In the genomic region with DNA sequence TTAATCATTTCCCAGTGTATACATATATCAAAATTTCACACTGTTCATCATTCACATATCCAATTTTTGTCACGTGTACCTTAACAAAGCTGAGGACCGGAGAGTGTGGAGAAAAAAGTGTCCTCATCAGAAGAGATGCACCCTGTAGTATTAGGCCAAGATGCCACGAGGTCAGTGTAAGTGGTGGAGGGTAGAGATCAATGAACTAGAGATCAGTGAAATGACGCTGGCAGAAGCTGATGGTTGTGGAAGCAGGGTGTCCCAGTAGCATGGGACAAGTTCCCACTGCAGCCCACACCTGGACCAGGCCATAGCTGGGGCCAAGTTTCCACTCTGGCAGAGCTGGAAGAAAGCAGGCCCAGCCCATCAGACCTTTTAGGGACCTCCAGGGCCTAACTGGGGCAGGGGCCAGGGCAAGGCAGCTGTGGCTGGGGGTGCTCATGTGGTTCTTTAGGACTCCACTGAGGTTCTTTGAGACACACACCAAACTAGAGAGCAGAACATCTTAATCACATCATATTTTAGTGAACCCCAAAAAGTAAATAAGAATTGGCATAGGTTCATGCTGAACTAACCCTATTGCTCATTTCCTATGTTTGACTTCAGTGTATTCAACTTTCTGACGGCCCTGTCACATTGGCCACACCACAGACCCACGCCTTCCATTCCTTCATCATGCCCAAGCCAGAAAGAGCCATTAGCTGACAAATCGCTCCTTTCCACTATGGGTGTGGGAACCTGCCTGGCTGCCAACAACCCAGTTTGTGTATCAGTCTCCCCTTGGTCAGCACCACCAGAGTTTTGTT, we compare ENCODE assay signal across 1 cellular context.
TF ChIP-seq lines count a peak whose summit lies in the region.

No MANE protein-coding gene starts in this region.

TF ChIP-seq in GM12878, 131 proteins besides CTCF, POLR2A, EP300 and RAD21:
- peak; percentile 39; the same call in 1 of the 2 replicates for TF ChIP-seq HDGF (IDR thresholded peaks at IDR 0.05)
- peak; percentile 67; the same call in 1 of the 3 replicates for TF ChIP-seq POU2F2 (IDR thresholded peaks at IDR 0.05; ENCODE audit: borderline replicate concordance, low read depth, low read length)
- TF ChIP-seq, protein P1, sequence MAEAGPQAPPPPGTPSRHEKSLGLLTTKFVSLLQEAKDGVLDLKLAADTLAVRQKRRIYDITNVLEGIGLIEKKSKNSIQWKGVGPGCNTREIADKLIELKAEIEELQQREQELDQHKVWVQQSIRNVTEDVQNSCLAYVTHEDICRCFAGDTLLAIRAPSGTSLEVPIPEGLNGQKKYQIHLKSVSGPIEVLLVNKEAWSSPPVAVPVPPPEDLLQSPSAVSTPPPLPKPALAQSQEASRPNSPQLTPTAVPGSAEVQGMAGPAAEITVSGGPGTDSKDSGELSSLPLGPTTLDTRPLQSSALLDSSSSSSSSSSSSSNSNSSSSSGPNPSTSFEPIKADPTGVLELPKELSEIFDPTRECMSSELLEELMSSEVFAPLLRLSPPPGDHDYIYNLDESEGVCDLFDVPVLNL (IDR thresholded peaks at IDR 0.05; ENCODE audit: low read depth, low read length) = no peak
- TF ChIP-seq SMAD5 (IDR thresholded peaks at IDR 0.05; ENCODE audit: low read depth) = peak; percentile 17; the same call in 1 of the 2 replicates
- TF ChIP-seq, protein P2, sequence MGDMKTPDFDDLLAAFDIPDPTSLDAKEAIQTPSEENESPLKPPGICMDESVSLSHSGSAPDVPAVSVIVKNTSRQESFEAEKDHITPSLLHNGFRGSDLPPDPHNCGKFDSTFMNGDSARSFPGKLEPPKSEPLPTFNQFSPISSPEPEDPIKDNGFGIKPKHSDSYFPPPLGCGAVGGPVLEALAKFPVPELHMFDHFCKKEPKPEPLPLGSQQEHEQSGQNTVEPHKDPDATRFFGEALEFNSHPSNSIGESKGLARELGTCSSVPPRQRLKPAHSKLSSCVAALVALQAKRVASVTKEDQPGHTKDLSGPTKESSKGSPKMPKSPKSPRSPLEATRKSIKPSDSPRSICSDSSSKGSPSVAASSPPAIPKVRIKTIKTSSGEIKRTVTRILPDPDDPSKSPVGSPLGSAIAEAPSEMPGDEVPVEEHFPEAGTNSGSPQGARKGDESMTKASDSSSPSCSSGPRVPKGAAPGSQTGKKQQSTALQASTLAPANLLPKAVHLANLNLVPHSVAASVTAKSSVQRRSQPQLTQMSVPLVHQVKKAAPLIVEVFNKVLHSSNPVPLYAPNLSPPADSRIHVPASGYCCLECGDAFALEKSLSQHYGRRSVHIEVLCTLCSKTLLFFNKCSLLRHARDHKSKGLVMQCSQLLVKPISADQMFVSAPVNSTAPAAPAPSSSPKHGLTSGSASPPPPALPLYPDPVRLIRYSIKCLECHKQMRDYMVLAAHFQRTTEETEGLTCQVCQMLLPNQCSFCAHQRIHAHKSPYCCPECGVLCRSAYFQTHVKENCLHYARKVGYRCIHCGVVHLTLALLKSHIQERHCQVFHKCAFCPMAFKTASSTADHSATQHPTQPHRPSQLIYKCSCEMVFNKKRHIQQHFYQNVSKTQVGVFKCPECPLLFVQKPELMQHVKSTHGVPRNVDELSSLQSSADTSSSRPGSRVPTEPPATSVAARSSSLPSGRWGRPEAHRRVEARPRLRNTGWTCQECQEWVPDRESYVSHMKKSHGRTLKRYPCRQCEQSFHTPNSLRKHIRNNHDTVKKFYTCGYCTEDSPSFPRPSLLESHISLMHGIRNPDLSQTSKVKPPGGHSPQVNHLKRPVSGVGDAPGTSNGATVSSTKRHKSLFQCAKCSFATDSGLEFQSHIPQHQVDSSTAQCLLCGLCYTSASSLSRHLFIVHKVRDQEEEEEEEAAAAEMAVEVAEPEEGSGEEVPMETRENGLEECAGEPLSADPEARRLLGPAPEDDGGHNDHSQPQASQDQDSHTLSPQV (IDR thresholded peaks at IDR 0.05) = 0 out of 2 replicates have a peak, but pooled peaks have one; percentile 57
- TF ChIP-seq, protein P3, sequence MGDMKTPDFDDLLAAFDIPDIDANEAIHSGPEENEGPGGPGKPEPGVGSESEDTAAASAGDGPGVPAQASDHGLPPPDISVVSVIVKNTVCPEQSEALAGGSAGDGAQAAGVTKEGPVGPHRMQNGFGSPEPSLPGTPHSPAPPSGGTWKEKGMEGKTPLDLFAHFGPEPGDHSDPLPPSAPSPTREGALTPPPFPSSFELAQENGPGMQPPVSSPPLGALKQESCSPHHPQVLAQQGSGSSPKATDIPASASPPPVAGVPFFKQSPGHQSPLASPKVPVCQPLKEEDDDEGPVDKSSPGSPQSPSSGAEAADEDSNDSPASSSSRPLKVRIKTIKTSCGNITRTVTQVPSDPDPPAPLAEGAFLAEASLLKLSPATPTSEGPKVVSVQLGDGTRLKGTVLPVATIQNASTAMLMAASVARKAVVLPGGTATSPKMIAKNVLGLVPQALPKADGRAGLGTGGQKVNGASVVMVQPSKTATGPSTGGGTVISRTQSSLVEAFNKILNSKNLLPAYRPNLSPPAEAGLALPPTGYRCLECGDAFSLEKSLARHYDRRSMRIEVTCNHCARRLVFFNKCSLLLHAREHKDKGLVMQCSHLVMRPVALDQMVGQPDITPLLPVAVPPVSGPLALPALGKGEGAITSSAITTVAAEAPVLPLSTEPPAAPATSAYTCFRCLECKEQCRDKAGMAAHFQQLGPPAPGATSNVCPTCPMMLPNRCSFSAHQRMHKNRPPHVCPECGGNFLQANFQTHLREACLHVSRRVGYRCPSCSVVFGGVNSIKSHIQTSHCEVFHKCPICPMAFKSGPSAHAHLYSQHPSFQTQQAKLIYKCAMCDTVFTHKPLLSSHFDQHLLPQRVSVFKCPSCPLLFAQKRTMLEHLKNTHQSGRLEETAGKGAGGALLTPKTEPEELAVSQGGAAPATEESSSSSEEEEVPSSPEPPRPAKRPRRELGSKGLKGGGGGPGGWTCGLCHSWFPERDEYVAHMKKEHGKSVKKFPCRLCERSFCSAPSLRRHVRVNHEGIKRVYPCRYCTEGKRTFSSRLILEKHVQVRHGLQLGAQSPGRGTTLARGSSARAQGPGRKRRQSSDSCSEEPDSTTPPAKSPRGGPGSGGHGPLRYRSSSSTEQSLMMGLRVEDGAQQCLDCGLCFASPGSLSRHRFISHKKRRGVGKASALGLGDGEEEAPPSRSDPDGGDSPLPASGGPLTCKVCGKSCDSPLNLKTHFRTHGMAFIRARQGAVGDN (IDR thresholded peaks at IDR 0.05) = peak; percentile 61
- no peak for TF ChIP-seq CBX3 (IDR thresholded peaks at IDR 0.05; ENCODE audit: borderline replicate concordance, low read depth)
- TF ChIP-seq, protein P4, sequence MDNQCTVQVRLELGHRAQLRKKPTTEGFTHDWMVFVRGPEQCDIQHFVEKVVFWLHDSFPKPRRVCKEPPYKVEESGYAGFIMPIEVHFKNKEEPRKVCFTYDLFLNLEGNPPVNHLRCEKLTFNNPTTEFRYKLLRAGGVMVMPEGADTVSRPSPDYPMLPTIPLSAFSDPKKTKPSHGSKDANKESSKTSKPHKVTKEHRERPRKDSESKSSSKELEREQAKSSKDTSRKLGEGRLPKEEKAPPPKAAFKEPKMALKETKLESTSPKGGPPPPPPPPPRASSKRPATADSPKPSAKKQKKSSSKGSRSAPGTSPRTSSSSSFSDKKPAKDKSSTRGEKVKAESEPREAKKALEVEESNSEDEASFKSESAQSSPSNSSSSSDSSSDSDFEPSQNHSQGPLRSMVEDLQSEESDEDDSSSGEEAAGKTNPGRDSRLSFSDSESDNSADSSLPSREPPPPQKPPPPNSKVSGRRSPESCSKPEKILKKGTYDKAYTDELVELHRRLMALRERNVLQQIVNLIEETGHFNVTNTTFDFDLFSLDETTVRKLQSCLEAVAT (IDR thresholded peaks at IDR 0.05) = 0 out of 2 replicates have a peak, but pooled peaks have one; percentile 8
- TF ChIP-seq, protein P5, sequence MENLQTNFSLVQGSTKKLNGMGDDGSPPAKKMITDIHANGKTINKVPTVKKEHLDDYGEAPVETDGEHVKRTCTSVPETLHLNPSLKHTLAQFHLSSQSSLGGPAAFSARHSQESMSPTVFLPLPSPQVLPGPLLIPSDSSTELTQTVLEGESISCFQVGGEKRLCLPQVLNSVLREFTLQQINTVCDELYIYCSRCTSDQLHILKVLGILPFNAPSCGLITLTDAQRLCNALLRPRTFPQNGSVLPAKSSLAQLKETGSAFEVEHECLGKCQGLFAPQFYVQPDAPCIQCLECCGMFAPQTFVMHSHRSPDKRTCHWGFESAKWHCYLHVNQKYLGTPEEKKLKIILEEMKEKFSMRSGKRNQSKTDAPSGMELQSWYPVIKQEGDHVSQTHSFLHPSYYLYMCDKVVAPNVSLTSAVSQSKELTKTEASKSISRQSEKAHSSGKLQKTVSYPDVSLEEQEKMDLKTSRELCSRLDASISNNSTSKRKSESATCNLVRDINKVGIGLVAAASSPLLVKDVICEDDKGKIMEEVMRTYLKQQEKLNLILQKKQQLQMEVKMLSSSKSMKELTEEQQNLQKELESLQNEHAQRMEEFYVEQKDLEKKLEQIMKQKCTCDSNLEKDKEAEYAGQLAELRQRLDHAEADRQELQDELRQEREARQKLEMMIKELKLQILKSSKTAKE (IDR thresholded peaks at IDR 0.05; ENCODE audit: low read depth, poor library complexity, severe bottlenecking) = no peak
- peak; percentile 81 for TF ChIP-seq POLR2AphosphoS5 (IDR thresholded peaks at IDR 0.05; ENCODE audit: low read length)
